In genomic region chr13:30465541-30466357, GRCh38 we compare ENCODE assay signal across 8 cellular contexts. TPM values are rescaled to one million over a fixed set of nuclear protein-coding genes. Genes with fewer than 3 reads are reported as not detected.
DNase-seq lines count a peak whose midpoint lies in the region; ATAC-seq and TF ChIP-seq lines count a peak whose summit lies in the region.

HMGB1 (minus strand) TSS chr13:30465936; CDS start chr13:30463680, 2,256 bp downstream.

- no peaks in the 10 kb centered on the region for H3K27me3 ChIP-seq in left ventricle myocardium inferior (ENCODE audit: low read depth)

- H3K27ac Mint-ChIP-seq in T-helper 17 cell (peak within 1 kb of the TSS; percentile 95), progenitor cell of endocrine pancreas (peak within 1 kb of the TSS; percentile 100)

- H3K36me3 Mint-ChIP-seq in T-helper 17 cell (ENCODE audit: low read depth) (peaks cover 7% of the 10 kb centered on the region), progenitor cell of endocrine pancreas (ENCODE audit: insufficient read depth) (peaks cover 12% of the 10 kb centered on the region)

- H3K27me3 Mint-ChIP-seq in T-helper 17 cell (no peaks in the 10 kb centered on the region), progenitor cell of endocrine pancreas (no peaks in the 10 kb centered on the region)

- H3K4me3 ChIP-seq in left ventricle myocardium inferior: peak within 1 kb of the TSS; percentile 94

- DNase-seq in NCI-H1694 treated with DMSO at 0.1 percent for 48 hours (lab: John Stamatoyannopoulos, UW): peak; percentile 97
- peak; percentile 85 to 93 (median 92) for DNase-seq in T-helper 17 cell
- peak; percentile 79 to 100 (median 98) for DNase-seq in amygdala (lab: John Stamatoyannopoulos, UW)
- peak; percentile 98 for DNase-seq in left ventricle myocardium inferior
- DNase-seq in progenitor cell of endocrine pancreas (ENCODE audit: low spot score, unreplicated experiment): peak; percentile 95
- peak; percentile 99 for DNase-seq in ureter (ENCODE audit: low spot score)

- H3K36me3 ChIP-seq in left ventricle myocardium inferior: peaks cover 18% of the 10 kb centered on the region

- TF ChIP-seq CTCF in left ventricle myocardium inferior (IDR thresholded peaks at IDR 0.05; ENCODE audit: borderline replicate concordance) (no peak), progenitor cell of endocrine pancreas (IDR thresholded peaks at IDR 0.05; ENCODE audit: unreplicated experiment) (no peak)

- intact Hi-C loops in left ventricle myocardium inferior (cut with micrococcal nuclease): loop anchor here (10.0 kb wide), 2 partner anchors 51 to 331 kb away; no protein-coding TSS in a partner anchor

- H3K4me1 Mint-ChIP-seq in T-helper 17 cell: peaks cover 27% of the 10 kb centered on the region
- H3K4me1 Mint-ChIP-seq in progenitor cell of endocrine pancreas (ENCODE audit: low read depth): peaks cover 26% of the 10 kb centered on the region

- peak within 1 kb of the TSS; percentile 100 for H3K27ac ChIP-seq in left ventricle myocardium inferior (replicated peaks)

- no peaks in the 10 kb centered on the region for H3K9me3 Mint-ChIP-seq in progenitor cell of endocrine pancreas (ENCODE audit: low read depth)

- peak; percentile 85 for TF ChIP-seq POLR2A in GM15510 (IDR thresholded peaks at IDR 0.05; ENCODE audit: borderline replicate concordance, extremely low read depth, insufficient read length)

- peaks cover 40% of the 10 kb centered on the region for H3K4me1 ChIP-seq in left ventricle myocardium inferior

- peak; percentile 85 for ATAC-seq in HG02885 (IDR thresholded peaks at IDR 0.05; ENCODE audit: poor library complexity, unreplicated experiment)
- peak; percentile 89 for ATAC-seq in T-helper 17 cell

- H3K9me3 ChIP-seq in T-helper 17 cell (ENCODE audit: control insufficient read depth, low read length, poor library complexity, severe bottlenecking): no peaks in the 10 kb centered on the region
- H3K9me3 ChIP-seq in left ventricle myocardium inferior (replicated peaks): no peaks in the 10 kb centered on the region

- H3K4me3 Mint-ChIP-seq in T-helper 17 cell: peak within 1 kb of the TSS; percentile 99
- H3K4me3 Mint-ChIP-seq in progenitor cell of endocrine pancreas (ENCODE audit: low read depth): peak within 1 kb of the TSS; percentile 89

RNA-seq across cellular contexts. Expression of gene HMGB1, which starts in this region (rescaled TPM):
- total RNA-seq in T-helper 17 cell (100 to 1,000 TPM; 285 to 308 TPM), left ventricle myocardium inferior (161 TPM), progenitor cell of endocrine pancreas (441 TPM in 2 replicates), ureter (273 TPM)

Comparison
In these comparisons a context has a peak if more than half of its experiments do, and no peak if none do; other contexts are left out.
1. Peak in every context shown above with its lines: DNase-seq, ATAC-seq, H3K4me3 ChIP-seq and H3K27ac ChIP-seq.